In the genomic region with DNA sequence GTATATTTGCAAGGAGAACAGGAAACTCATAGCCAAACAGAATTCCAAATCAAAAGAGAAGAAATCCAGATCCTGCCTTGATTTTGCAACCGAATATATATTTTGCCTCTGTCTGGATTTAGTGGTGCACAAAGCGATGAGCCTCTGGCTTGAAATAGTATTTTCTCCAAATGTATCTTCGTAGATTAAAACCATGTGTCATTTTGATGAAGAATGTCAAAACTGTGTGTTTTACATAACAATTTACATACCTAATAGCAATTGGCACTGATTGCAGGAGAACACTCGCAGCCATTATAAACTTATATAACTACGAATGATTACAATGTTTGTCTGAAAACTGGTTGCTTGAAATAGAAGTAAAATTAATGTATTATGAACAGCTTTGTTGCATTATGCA, we compare ENCODE assay signal across 1 cellular context.
TF ChIP-seq lines count a peak whose summit lies in the region.

No MANE protein-coding gene starts in this region.

TF ChIP-seq in IMR-90, 13 proteins besides CTCF, POLR2A, EP300 and RAD21 (continued from another document):
- TF ChIP-seq, protein P1, sequence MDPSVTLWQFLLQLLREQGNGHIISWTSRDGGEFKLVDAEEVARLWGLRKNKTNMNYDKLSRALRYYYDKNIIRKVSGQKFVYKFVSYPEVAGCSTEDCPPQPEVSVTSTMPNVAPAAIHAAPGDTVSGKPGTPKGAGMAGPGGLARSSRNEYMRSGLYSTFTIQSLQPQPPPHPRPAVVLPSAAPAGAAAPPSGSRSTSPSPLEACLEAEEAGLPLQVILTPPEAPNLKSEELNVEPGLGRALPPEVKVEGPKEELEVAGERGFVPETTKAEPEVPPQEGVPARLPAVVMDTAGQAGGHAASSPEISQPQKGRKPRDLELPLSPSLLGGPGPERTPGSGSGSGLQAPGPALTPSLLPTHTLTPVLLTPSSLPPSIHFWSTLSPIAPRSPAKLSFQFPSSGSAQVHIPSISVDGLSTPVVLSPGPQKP (IDR thresholded peaks at IDR 0.05; ENCODE audit: borderline replicate concordance, low read depth, low read length): no peak
- TF ChIP-seq, protein P2, sequence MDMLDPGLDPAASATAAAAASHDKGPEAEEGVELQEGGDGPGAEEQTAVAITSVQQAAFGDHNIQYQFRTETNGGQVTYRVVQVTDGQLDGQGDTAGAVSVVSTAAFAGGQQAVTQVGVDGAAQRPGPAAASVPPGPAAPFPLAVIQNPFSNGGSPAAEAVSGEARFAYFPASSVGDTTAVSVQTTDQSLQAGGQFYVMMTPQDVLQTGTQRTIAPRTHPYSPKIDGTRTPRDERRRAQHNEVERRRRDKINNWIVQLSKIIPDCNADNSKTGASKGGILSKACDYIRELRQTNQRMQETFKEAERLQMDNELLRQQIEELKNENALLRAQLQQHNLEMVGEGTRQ (IDR thresholded peaks at IDR 0.05; ENCODE audit: low read depth, low read length): no peak
- no peak for TF ChIP-seq SMC3 (IDR thresholded peaks at IDR 0.05; ENCODE audit: low read depth, low read length)
- no peak for TF ChIP-seq BHLHE40 (IDR thresholded peaks at IDR 0.05; ENCODE audit: low read depth, low read length)
- no peak for TF ChIP-seq MAZ (IDR thresholded peaks at IDR 0.05; ENCODE audit: borderline replicate concordance, low read depth, low read length)
